8 cellular contexts compared by ENCODE assay signal in genomic region chr20:58850693-58851174, GRCh38. TPM values are rescaled to one million over a fixed set of nuclear protein-coding genes. Genes with fewer than 3 reads are reported as not detected.
DNase-seq lines count a peak whose midpoint lies in the region; ATAC-seq and TF ChIP-seq lines count a peak whose summit lies in the region.

GNAS-AS1 (minus strand) TSS chr20:58850902.

- H3K27me3 ChIP-seq in Peyer's patch: peaks cover 0 to 12% of the 10 kb centered on the region in 2 donors
- peaks cover 25% of the 10 kb centered on the region for H3K27me3 ChIP-seq in trophoblast cell (ENCODE audit: insufficient read depth, low read length)
- H3K27me3 ChIP-seq in thyroid gland: peaks cover 7% of the 10 kb centered on the region

- H3K9ac ChIP-seq in trophoblast cell (ENCODE audit: low read length): peak within 1 kb of the TSS; percentile 54

- peak within 1 kb of the TSS; percentile 68 for H2BK120ac ChIP-seq in trophoblast cell (ENCODE audit: insufficient read depth, low read length, poor library complexity)

- H3K14ac ChIP-seq in trophoblast cell (ENCODE audit: low read length): peak within 1 kb of the TSS; percentile 88

- peaks cover 7% of the 10 kb centered on the region for H3K79me1 ChIP-seq in trophoblast cell (ENCODE audit: low read length)

- peak within 1 kb of the TSS; percentile 80 for H4K8ac ChIP-seq in trophoblast cell (ENCODE audit: low read depth, low read length)

- peak within 1 kb of the TSS; percentile 9 for H4K12ac ChIP-seq in trophoblast cell (ENCODE audit: low read depth, low read length)

- peak; percentile 67 for ATAC-seq in GM18520 (IDR thresholded peaks at IDR 0.05; ENCODE audit: unreplicated experiment)
- ATAC-seq in HG03025 (IDR thresholded peaks at IDR 0.05; ENCODE audit: low FRiP score, unreplicated experiment): peak; percentile 68

- WGBS in trophoblast cell (ENCODE audit: extremely low coverage, insufficient coverage, insufficient read length): no CpG with 5 or more reads among the region's 25 CpGs
- 50 to 61% methylated on average over 21 to 25 of the region's 25 CpGs for WGBS in thyroid gland, 2 donors

- peak within 1 kb of the TSS; percentile 72 for H3K4ac ChIP-seq in trophoblast cell (ENCODE audit: low read depth, low read length)

- no peak within 1 kb of the TSS for H2AK5ac ChIP-seq in trophoblast cell (ENCODE audit: low read length)

- DNase-seq in Peyer's patch (peak; percentile 67 to 86 (median 68)), glomerular visceral epithelial cell (ENCODE audit: extremely low spot score) (peak; percentile 88), trophoblast cell (no peak), thyroid gland (peak; percentile 84 to 86), UCSD-AML1 (lab: John Stamatoyannopoulos, UW; ENCODE audit: unreplicated experiment) (no peak)
- DNase-seq in activated gamma-delta T cell treated with anti-CD3 and anti-CD28 coated beads, Interleukin-2, amount 50 U/mL, for 16 hours (ENCODE audit: low read depth): peak; percentile 59

- peak within 1 kb of the TSS; percentile 73 for H3K18ac ChIP-seq in trophoblast cell (ENCODE audit: low read length)

- H3K36me3 ChIP-seq in Peyer's patch (no peaks in the 10 kb centered on the region), trophoblast cell (ENCODE audit: control insufficient read depth in 1 of 2, insufficient read depth in 2 of 2, low read length in 2 of 2) (no peaks in the 10 kb centered on the region), thyroid gland (no peaks in the 10 kb centered on the region)

- H3K9me3 ChIP-seq in Peyer's patch (no peaks in the 10 kb centered on the region), trophoblast cell (ENCODE audit: insufficient read depth, low read depth, low read length) (peaks cover 14% of the 10 kb centered on the region), thyroid gland (no peaks in the 10 kb centered on the region)

- no peak within 1 kb of the TSS for H2BK5ac ChIP-seq in trophoblast cell (ENCODE audit: low read depth, low read length, poor library complexity)

- no peak within 1 kb of the TSS for H2BK12ac ChIP-seq in trophoblast cell (ENCODE audit: low read length)

- TF ChIP-seq CTCF in Peyer's patch (IDR thresholded peaks at IDR 0.05): no peak
- no peak for TF ChIP-seq CTCF in thyroid gland (IDR thresholded peaks at IDR 0.05)

- H2AFZ ChIP-seq in trophoblast cell (ENCODE audit: insufficient read depth, low read length, poor library complexity): peak within 1 kb of the TSS; percentile 37

- peak within 1 kb of the TSS; percentile 70 for H4K91ac ChIP-seq in trophoblast cell (ENCODE audit: low read depth, low read length)

- H3K4me2 ChIP-seq in trophoblast cell (ENCODE audit: low read length): peak within 1 kb of the TSS; percentile 70

- H3K79me2 ChIP-seq in trophoblast cell (ENCODE audit: control insufficient read depth, insufficient read depth, low read length, poor library complexity): peaks cover 5% of the 10 kb centered on the region

- H3K27ac ChIP-seq in Peyer's patch: no peak within 1 kb of the TSS
- H3K27ac ChIP-seq in trophoblast cell (ENCODE audit: low read depth, low read length): no peak within 1 kb of the TSS
- no peak within 1 kb of the TSS for H3K27ac ChIP-seq in thyroid gland

- no peak within 1 kb of the TSS for H3K23ac ChIP-seq in trophoblast cell (ENCODE audit: low read length)

- H3K4me3 ChIP-seq in Peyer's patch: peak within 1 kb of the TSS; percentile 28 to 51 (median 41)
- H3K4me3 ChIP-seq in trophoblast cell (ENCODE audit: low read depth, low read length): peak within 1 kb of the TSS; percentile 80
- H3K4me3 ChIP-seq in thyroid gland (replicated peaks in 1 of 3): peak within 1 kb of the TSS in 2 of 3 donors; percentile 30 to 41

- intact Hi-C loops in thyroid gland (cut with DNase I): loop anchor here (10.0 kb wide), 1 partner anchor 196 kb away; the partner anchor contains the start of gene STX16

- TF ChIP-seq POLR2A in Peyer's patch (IDR thresholded peaks at IDR 0.05): no peak
- no peak for TF ChIP-seq POLR2A in thyroid gland (IDR thresholded peaks at IDR 0.05)

- H3K4me1 ChIP-seq in Peyer's patch (peaks cover 0 to 9% (median 4%) of the 10 kb centered on the region in 4 donors), trophoblast cell (ENCODE audit: control insufficient read depth in 1 of 2, insufficient read depth in 2 of 2, low read length in 2 of 2) (peaks cover 10 to 14% of the 10 kb centered on the region in 2 experiments), thyroid gland (peaks cover 6 to 22% of the 10 kb centered on the region in 2 donors)

RNA-seq across cellular contexts. Expression of gene GNAS-AS1, which starts in this region (rescaled TPM):
- 1 to 10 TPM in 1 of 4 donors, under 1 TPM in 1, not detected in 2; 0.67 to 1.3 TPM for total RNA-seq in Peyer's patch
- 0.35 and 0.56 TPM in 2 replicates for polyA plus RNA-seq in trophoblast cell (2013)
- total RNA-seq in thyroid gland: 1 to 10 TPM in 2 of 4 donors, under 1 TPM in 2; 0.42 to 1.9 (median 1.1) TPM

Comparison
In these comparisons a context has a peak if more than half of its experiments do, and no peak if none do; other contexts are left out.
1. DNase-seq: peak in Peyer's patch (3 of 3), activated gamma-delta T cell treated with anti-CD3 and anti-CD28 coated beads, Interleukin-2, amount 50 U/mL, for 16 hours (single experiment), glomerular visceral epithelial cell (single experiment) and thyroid gland (2 of 2); none in trophoblast cell (0 of 2) and UCSD-AML1 (single experiment).
2. Peak in every context shown above with its lines, with median percentiles within 50 percentile points of each other: H3K4me3 ChIP-seq.